9 cellular contexts compared by ENCODE assay signal in the genomic region with DNA sequence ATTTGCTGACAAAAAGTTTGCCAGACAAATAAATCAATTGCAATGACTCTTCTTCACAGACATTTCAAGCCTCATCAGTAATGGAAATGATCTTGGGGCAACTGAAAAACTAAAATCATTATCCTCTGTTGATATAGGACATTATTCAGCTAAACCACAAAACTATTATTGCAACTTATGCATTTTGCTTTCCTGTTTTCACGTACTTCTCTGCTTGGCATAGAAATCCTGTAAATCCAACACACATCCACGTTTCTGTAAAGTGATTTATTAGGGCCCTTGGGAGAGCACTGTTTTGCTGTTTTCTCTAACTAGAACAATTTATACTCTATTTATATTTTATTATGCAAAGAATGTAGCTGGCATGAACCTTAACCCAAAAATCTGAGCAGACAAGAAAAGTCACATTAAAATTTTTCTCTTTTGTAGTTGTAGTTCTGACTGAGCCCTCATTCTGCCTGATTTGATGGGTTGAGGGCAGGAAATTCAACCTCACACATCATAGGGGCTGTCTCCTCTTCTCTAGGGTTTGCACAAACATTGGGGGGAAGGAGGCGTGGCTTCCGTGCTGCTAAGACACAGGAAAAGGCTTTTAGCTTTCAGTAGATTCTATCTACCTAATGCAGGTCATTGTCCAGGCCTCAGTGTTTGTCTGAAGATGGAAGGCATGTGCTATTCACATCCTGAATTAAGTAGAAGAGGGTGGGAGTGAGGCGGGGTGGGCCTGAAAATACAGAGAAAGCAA. TPM values are rescaled to one million over a fixed set of nuclear protein-coding genes. Genes with fewer than 3 reads are reported as not detected.
A peak's percentile ranks its signal among the peaks of the same experiment; 100 is the strongest.
DNase-seq lines count a peak whose midpoint lies in the region; ATAC-seq and TF ChIP-seq lines count a peak whose summit lies in the region.
"Had no signal": no experiment of that assay in that cellular context is flagged by ENCODE, and none has a peak within 500 bp of the region (broad histone marks: within the 10 kb centered on the region; RNA-seq: fewer than 3 reads in every experiment).

No MANE protein-coding gene starts in this region.

- peak; percentile 98 for ATAC-seq in CD4-positive, alpha-beta T cell (ENCODE audit: poor library complexity)
- ATAC-seq in GM21529 (IDR thresholded peaks at IDR 0.05; ENCODE audit: unreplicated experiment) (no peak), HG03135 (IDR thresholded peaks at IDR 0.05; ENCODE audit: unreplicated experiment) (no peak), GM18498 (IDR thresholded peaks at IDR 0.05; ENCODE audit: unreplicated experiment) (no peak), GM21717 (IDR thresholded peaks at IDR 0.05; ENCODE audit: unreplicated experiment) (no peak)

- peak overlapping the region; percentile 77 for H3K27ac Mint-ChIP-seq in CD4-positive, alpha-beta T cell
- H3K27ac Mint-ChIP-seq in activated naive CD8-positive, alpha-beta T cell = peak overlapping the region; percentile 89

- no peaks in the 10 kb centered on the region for H3K27me3 ChIP-seq in CD4-positive, alpha-beta T cell (ENCODE audit: control insufficient read depth, insufficient read depth, low read length)

- no peaks in the 10 kb centered on the region for H3K9me3 Mint-ChIP-seq in CD4-positive, alpha-beta T cell
- no peaks in the 10 kb centered on the region for H3K9me3 Mint-ChIP-seq in activated naive CD8-positive, alpha-beta T cell (ENCODE audit: low read depth)

- peaks cover 3% of the 10 kb centered on the region for H3K36me3 Mint-ChIP-seq in CD4-positive, alpha-beta T cell (ENCODE audit: low read depth)
- peaks cover 3% of the 10 kb centered on the region for H3K36me3 Mint-ChIP-seq in activated naive CD8-positive, alpha-beta T cell

- H3K27me3 Mint-ChIP-seq in CD4-positive, alpha-beta T cell = no peaks in the 10 kb centered on the region
- no peaks in the 10 kb centered on the region for H3K27me3 Mint-ChIP-seq in activated naive CD8-positive, alpha-beta T cell

- H3K27ac ChIP-seq in CD4-positive, alpha-beta T cell (ENCODE audit: low read depth, low read length) = peak overlapping the region; percentile 26

- CTCF ChIA-PET in CD4-positive, alpha-beta T cell (lab: Charles Lee) = interaction anchor here (0.7 to 1.0 kb wide), 3 partner anchors 14 to 44 kb away, joined by 3 read pairs; no protein-coding TSS in a partner anchor

- intact Hi-C loops in CD4-positive, alpha-beta T cell (cut with DNase I, micrococcal nuclease) = loop anchor here (2.0 to 10.0 kb wide), 5 partner anchors 63 to 310 kb away; partner anchors contain the start of gene RAP1B (in 2 of the 2)

- POLR2A ChIA-PET in CD4-positive, alpha-beta T cell (lab: Charles Lee) = interaction anchor here (0.6 to 1.9 kb wide), 15 partner anchors 10 to 527 kb away, joined by 3 to 17 read pairs (median 6); partner anchors contain the start of genes MDM2, NUP107, RAP1B and SLC35E3

- peaks cover 59% of the 10 kb centered on the region for H3K4me1 Mint-ChIP-seq in CD4-positive, alpha-beta T cell (ENCODE audit: low read depth)
- H3K4me1 Mint-ChIP-seq in activated naive CD8-positive, alpha-beta T cell (ENCODE audit: low read depth) = peaks cover 59% of the 10 kb centered on the region

- peak; percentile 37 to 81 (median 70) for DNase-seq in CD4-positive, alpha-beta T cell
- DNase-seq in T-helper 22 cell (ENCODE audit: low read depth) = peak; percentile 37
- DNase-seq in stimulated activated CD4-positive, alpha-beta T cell treated with anti-CD3 and anti-CD28 coated beads, Interleukin-12 subunit alpha, Interleukin-12 subunit beta, amount 100 ng/mL, for 4 hours = peak; percentile 30

- TF ChIP-seq CTCF in CD4-positive, alpha-beta T cell (IDR thresholded peaks at IDR 0.05) = no peak

- peak overlapping the region; percentile 60 for H3K4me3 Mint-ChIP-seq in CD4-positive, alpha-beta T cell
- peak overlapping the region; percentile 66 for H3K4me3 Mint-ChIP-seq in activated naive CD8-positive, alpha-beta T cell

- H3K9me3 ChIP-seq in CD4-positive, alpha-beta T cell (ENCODE audit: control insufficient read depth, low read length) = no peaks in the 10 kb centered on the region
- H3K9me3 ChIP-seq: HAP-1 had no signal

RNA-seq across cellular contexts. Expression of gene NUP107, which starts 11.5 kb away (rescaled TPM):
- total RNA-seq in CD4-positive, alpha-beta T cell = 10 to 100 TPM; 37.2 to 38.7 TPM
